23 cellular contexts compared by ENCODE assay signal in genomic region chr6:136604928-136605485, GRCh38. TPM values are rescaled to one million over a fixed set of nuclear protein-coding genes. Genes with fewer than 3 reads are reported as not detected.
DNase-seq lines count a peak whose midpoint lies in the region; ATAC-seq, FAIRE-seq and TF ChIP-seq lines count a peak whose summit lies in the region.
"Had no signal": no experiment of that assay in that cellular context is flagged by ENCODE, and none has a peak within 500 bp of the region (broad histone marks: within the 10 kb centered on the region; RNA-seq: fewer than 3 reads in every experiment).

No MANE protein-coding gene starts in this region.

- H3K9me3 Mint-ChIP-seq in WTC11: no peaks in the 10 kb centered on the region
- H3K9me3 Mint-ChIP-seq: activated CD8-positive, alpha-beta T cell treated with anti-CD3 and anti-CD28 coated beads for 36 hours; natural killer cell treated with Interleukin-12 subunit alpha and Interleukin-12 subunit beta and Interleukin-15 and Interleukin-18, amount 100 ng/mL, for 72 hours; stimulated activated memory B cell treated with anti-CD40 and anti-IgM and Interleukin-4, amounts not matched to agents 10 μg/mL and 1 μg/mL and 100 μg/mL, for 72 hours had no signal

- no peak overlapping the region for H2AFZ ChIP-seq in mammary epithelial cell (ENCODE audit: low read depth, low read length)

- H3K4me3 Mint-ChIP-seq in WTC11: no peak overlapping the region
- H3K4me3 Mint-ChIP-seq: activated CD8-positive, alpha-beta T cell treated with anti-CD3 and anti-CD28 coated beads for 36 hours; natural killer cell treated with Interleukin-12 subunit alpha and Interleukin-12 subunit beta and Interleukin-15 and Interleukin-18, amount 100 ng/mL, for 72 hours; stimulated activated memory B cell treated with anti-CD40 and anti-IgM and Interleukin-4, amounts not matched to agents 10 μg/mL and 1 μg/mL and 100 μg/mL, for 72 hours had no signal

- peaks cover 18% of the 10 kb centered on the region for H3K4me1 Mint-ChIP-seq in WTC11

- ATAC-seq in pancreas: peak in 3 of 4 donors; percentile 7 to 13 (median 9)
- no peak for ATAC-seq in WTC11
- no peak for ATAC-seq in omental fat pad (ENCODE audit: low FRiP score)
- ATAC-seq: activated CD8-positive, alpha-beta T cell treated with anti-CD3 and anti-CD28 coated beads for 36 hours; HCT116; natural killer cell treated with Interleukin-12 subunit alpha and Interleukin-12 subunit beta and Interleukin-15 and Interleukin-18, amount 100 ng/mL, for 72 hours; PC-3; stimulated activated memory B cell treated with anti-CD40 and anti-IgM and Interleukin-4, amounts not matched to agents 10 μg/mL and 1 μg/mL and 100 μg/mL, for 72 hours had no signal

- no peak for TF ChIP-seq CTCF in HEK293 (tag by site-specific recombination; IDR thresholded peaks at IDR 0.05)
- TF ChIP-seq CTCF in astrocyte of the spinal cord (IDR thresholded peaks at IDR 0.05; ENCODE audit: low read depth, low read length): no peak
- TF ChIP-seq CTCF in pancreas (IDR thresholded peaks at IDR 0.05): no peak
- TF ChIP-seq CTCF in WTC11 (IDR thresholded peaks at IDR 0.05): no peak
- no peak for TF ChIP-seq CTCF in mammary epithelial cell (conservative IDR thresholded peaks at IDR 0.05 in 1 of 2, IDR thresholded peaks at IDR 0.05 in 1 of 2; ENCODE audit: extremely low read depth in 1 of 2, insufficient read depth in 1 of 2, low read depth in 1 of 2, low read length in 2 of 2)
- TF ChIP-seq CTCF in omental fat pad (IDR thresholded peaks at IDR 0.05): no peak

- no TSS peak for BruUV-seq in mammary epithelial cell (replicated peaks; lab: Mats Ljungman, UMichigan)

- no peaks in the 10 kb centered on the region for H3K36me3 Mint-ChIP-seq in WTC11

- in situ Hi-C loops in astrocyte of the spinal cord (cut with HindIII; ENCODE audit: low sequenced_read_pairs) (no loop called here), mammary epithelial cell (cut with MboI; ENCODE audit: low sequenced_read_pairs in 2 of 2) (no loop called here)

- POLR2A ChIA-PET in HEK293 (lab: Yijun Ruan, JAX): no interaction called here
- POLR2A ChIA-PET in WTC11 (lab: Charles Lee): no interaction called here

- peaks cover 19 to 73% (median 28%) of the 10 kb centered on the region in 10 experiments for H3K4me1 ChIP-seq in BLaER1 treated with 17β-estradiol and CSF1 and Interleukin-3, amounts not matched to agents 10 nM and 100 nM
- H3K4me1 ChIP-seq in HEK293 (ENCODE audit: control insufficient read depth, insufficient read depth, low read length) (peaks cover 21% of the 10 kb centered on the region), pancreas (peaks cover 20 to 38% (median 30%) of the 10 kb centered on the region in 3 donors), mammary epithelial cell (ENCODE audit: insufficient read depth, low read length) (peaks cover 29% of the 10 kb centered on the region)

- CTCF ChIA-PET in HEK293 (lab: Yijun Ruan, JAX): interaction anchor here (1.0 to 1.6 kb wide), 4 partner anchors 23 to 188 kb away, joined by 3 to 5 read pairs (median 4); partner anchors contain the start of genes MAP3K5 and MAP7
- CTCF ChIA-PET in WTC11 (lab: Charles Lee): interaction anchor here (1.0 kb wide), 2 partner anchors 40 to 55 kb away, joined by 3 to 5 read pairs; partner anchors contain the start of gene MAP7
- CTCF ChIA-PET in mammary epithelial cell (lab: Charles Lee; ENCODE audit: low non-redundant PET): no interaction called here

- FAIRE-seq in pancreas (lab: Jason Lieb, UNC): no peak
- FAIRE-seq: frontal cortex, GM18507, kidney had no signal

- H3K36me3 ChIP-seq in BLaER1 treated with 17β-estradiol and CSF1 and Interleukin-3, amounts not matched to agents 10 nM and 100 nM: peaks cover 10 to 74% (median 37%) of the 10 kb centered on the region in 11 experiments; a peak in 18 of 22 replicates
- no peaks in the 10 kb centered on the region for H3K36me3 ChIP-seq in HEK293 (ENCODE audit: control insufficient read depth in 2 of 2, insufficient read depth in 1 of 2, low read length in 2 of 2)
- H3K36me3 ChIP-seq in pancreas: peaks cover 0 to 10% (median 0%) of the 10 kb centered on the region in 3 donors
- no peaks in the 10 kb centered on the region for H3K36me3 ChIP-seq in mammary epithelial cell (ENCODE audit: insufficient read depth, low read length)
- H3K36me3 ChIP-seq: WERI-Rb-1 had no signal

- H4K20me1 ChIP-seq in BLaER1 treated with 17β-estradiol and CSF1 and Interleukin-3, amounts not matched to agents 10 nM and 100 nM: no peaks in the 10 kb centered on the region
- H4K20me1 ChIP-seq in mammary epithelial cell (ENCODE audit: insufficient read depth, low read length): no peaks in the 10 kb centered on the region

- H3K4me2 ChIP-seq in BLaER1 treated with 17β-estradiol and CSF1 and Interleukin-3, amounts not matched to agents 10 nM and 100 nM: peak overlapping the region in 10 of 11 experiments; percentile 4 to 79 (median 14); a peak in 10 of 22 replicates
- H3K4me2 ChIP-seq in mammary epithelial cell (ENCODE audit: insufficient read depth, low read depth, low read length): no peak overlapping the region

- no peaks in the 10 kb centered on the region for H3K79me2 ChIP-seq in mammary epithelial cell (ENCODE audit: insufficient read depth, low read length)

- 45 to 46% methylated on average over 4 of the region's 4 CpGs for WGBS in pancreas, 2 donors
- 99% methylated on average over 4 of the region's 4 CpGs for WGBS in mammary epithelial cell (ENCODE audit: low coverage, missing lambda C conversion rate)

- H3K27me3 ChIP-seq in BLaER1 treated with 17β-estradiol and CSF1 and Interleukin-3, amounts not matched to agents 10 nM and 100 nM: no peaks in the 10 kb centered on the region
- H3K27me3 ChIP-seq in pancreas (no peaks in the 10 kb centered on the region), mammary epithelial cell (ENCODE audit: insufficient read depth, low read length) (no peaks in the 10 kb centered on the region)
- H3K27me3 ChIP-seq: SJSA1 had no signal

- peak; percentile 29 for DNase-seq in astrocyte of the spinal cord (ENCODE audit: low read depth, low spot score)
- DNase-seq in pancreas: no peak
- no peak for DNase-seq in WTC11 (ENCODE audit: low spot score)
- DNase-seq in mammary epithelial cell: no peak
- no peak for DNase-seq in omental fat pad (ENCODE audit: low spot score)
- DNase-seq: activated CD8-positive, alpha-beta T cell treated with anti-CD3 and anti-CD28 coated beads for 36 hours; activated naive CD4-positive, alpha-beta T cell; anterior cingulate cortex; kidney; NCI-H1092 treated with DMSO at 0.1 percent for 48 hours; NCI-H2107; NCI-H526; PC-3; T-helper 2 cell; WERI-Rb-1 had no signal

- no peak overlapping the region for H3K27ac Mint-ChIP-seq in WTC11
- H3K27ac Mint-ChIP-seq: activated CD8-positive, alpha-beta T cell treated with anti-CD3 and anti-CD28 coated beads for 36 hours; stimulated activated memory B cell treated with anti-CD40 and anti-IgM and Interleukin-4, amounts not matched to agents 10 μg/mL and 1 μg/mL and 100 μg/mL, for 72 hours had no signal

- H3K9ac ChIP-seq in BLaER1 treated with 17β-estradiol and CSF1 and Interleukin-3, amounts not matched to agents 10 nM and 100 nM: no peak overlapping the region
- H3K9ac ChIP-seq in mammary epithelial cell (ENCODE audit: insufficient read depth, low read length): no peak overlapping the region

- 0 out of 22 replicates have a peak overlapping the region, but pooled peaks of 1 of the 11 experiments have one; percentile 24 for H3K27ac ChIP-seq in BLaER1 treated with 17β-estradiol and CSF1 and Interleukin-3, amounts not matched to agents 10 nM and 100 nM
- H3K27ac ChIP-seq in HEK293 (ENCODE audit: extremely low read depth, low read depth, low read length) (no peak overlapping the region), pancreas (no peak overlapping the region), mammary epithelial cell (ENCODE audit: insufficient read depth, low read depth, low read length) (no peak overlapping the region)
- H3K27ac ChIP-seq: SJSA1, WERI-Rb-1 had no signal

- dilution Hi-C loops in mammary epithelial cell (cut with HindIII; ENCODE audit: low sequenced_read_pairs): no loop called here

- H3K4me3 ChIP-seq in BLaER1 treated with 17β-estradiol and CSF1 and Interleukin-3, amounts not matched to agents 10 nM and 100 nM: no peak overlapping the region
- no peak overlapping the region for H3K4me3 ChIP-seq in HEK293 (ENCODE audit: low read depth, low read length)
- H3K4me3 ChIP-seq in astrocyte of the spinal cord (ENCODE audit: low read depth, low read length): no peak overlapping the region
- no peak overlapping the region for H3K4me3 ChIP-seq in pancreas
- no peak overlapping the region for H3K4me3 ChIP-seq in mammary epithelial cell (replicated peaks in 1 of 3; ENCODE audit: insufficient read depth in 1 of 3, low read depth in 2 of 3, low read length in 3 of 3)
- H3K4me3 ChIP-seq: SJSA1 had no signal

- H3K9me3 ChIP-seq in BLaER1 treated with 17β-estradiol and CSF1 and Interleukin-3, amounts not matched to agents 10 nM and 100 nM (replicated peaks in 1 of 11): no peaks in the 10 kb centered on the region
- H3K9me3 ChIP-seq in HEK293 (ENCODE audit: control insufficient read depth, insufficient read depth, low read depth, low read length) (no peaks in the 10 kb centered on the region), pancreas (no peaks in the 10 kb centered on the region), mammary epithelial cell (replicated peaks; ENCODE audit: insufficient read depth, low read length) (no peaks in the 10 kb centered on the region)
- H3K9me3 ChIP-seq: SJSA1 had no signal

- no peaks in the 10 kb centered on the region for H3K27me3 Mint-ChIP-seq in WTC11 (ENCODE audit: low read depth)
- H3K27me3 Mint-ChIP-seq: activated CD8-positive, alpha-beta T cell treated with anti-CD3 and anti-CD28 coated beads for 36 hours; natural killer cell treated with Interleukin-12 subunit alpha and Interleukin-12 subunit beta and Interleukin-15 and Interleukin-18, amount 100 ng/mL, for 72 hours; stimulated activated memory B cell treated with anti-CD40 and anti-IgM and Interleukin-4, amounts not matched to agents 10 μg/mL and 1 μg/mL and 100 μg/mL, for 72 hours had no signal

- intact Hi-C loops in pancreas (cut with DNase I): no loop called here
- intact Hi-C loops in mammary epithelial cell (cut with micrococcal nuclease): no loop called here

TF ChIP-seq in HEK293, 187 proteins besides CTCF, POLR2A, EP300 and RAD21 (continues in another document):
- 0 out of 2 replicates have a peak, but pooled peaks have one; percentile 38 for TF ChIP-seq ZNF350 (tag by site-specific recombination; IDR thresholded peaks at IDR 0.05)

TF ChIP-seq in WTC11, 78 proteins besides CTCF, POLR2A, EP300 and RAD21 (continues in another document):
- no peak for TF ChIP-seq ZMAT4 (CRISPR knock-in tag; IDR thresholded peaks at IDR 0.05)
- TF ChIP-seq NR3C1 (CRISPR knock-in tag; conservative IDR thresholded peaks at IDR 0.05; ENCODE audit: low read depth): no peak

RNA-seq across cellular contexts. Expression of gene MAP7, which starts 54.8 kb away (rescaled TPM):
- 10 to 100 TPM; 23.7 to 37.9 (median 27.6) TPM for total RNA-seq in pancreas
- 10 to 100 TPM; 10.7 to 12.9 TPM for polyA plus RNA-seq in pancreas
- total RNA-seq in WTC11 (2021): 56.6 to 60.5 TPM (median 59.1 TPM) in 3 replicates
- 10 to 100 TPM; 38.2 to 39.0 TPM for total RNA-seq in mammary epithelial cell
- 10.6 TPM for polyA plus RNA-seq in mammary epithelial cell
- 15.2 TPM for polyA minus RNA-seq in mammary epithelial cell
- total RNA-seq in omental fat pad: 1 to 10 TPM; 2.2 to 5.3 (median 4.5) TPM

Comparison
In these comparisons a context has a peak if more than half of its experiments do, and no peak if none do; other contexts are left out.
1. ATAC-seq: peak in pancreas (3 of 4); none in WTC11 (single experiment) and omental fat pad (single experiment).